In genomic region chr1:234659538-234659937, GRCh38 we compare ENCODE assay signal across 12 cellular contexts. TPM values are rescaled to one million over a fixed set of nuclear protein-coding genes. Genes with fewer than 3 reads are reported as not detected.
DNase-seq lines count a peak whose midpoint lies in the region; ATAC-seq and TF ChIP-seq lines count a peak whose summit lies in the region.
"Had no signal": no experiment of that assay in that cellular context is flagged by ENCODE, and none has a peak within 500 bp of the region (broad histone marks: within the 10 kb centered on the region; RNA-seq: fewer than 3 reads in every experiment).

No MANE protein-coding gene starts in this region.

- peak; percentile 86 for ATAC-seq in HCT116
- ATAC-seq in GM19397 (IDR thresholded peaks at IDR 0.05; ENCODE audit: unreplicated experiment), result no peak
- ATAC-seq in stimulated activated naive B cell treated with anti-CD40 and anti-IgM and Interleukin-4, amounts not matched to agents 10 μg/mL and 1 μg/mL and 100 μg/mL, for 72 hours (replicated peaks), result no peak
- no peak for ATAC-seq in HG03521 (IDR thresholded peaks at IDR 0.05; ENCODE audit: unreplicated experiment)
- ATAC-seq in GM18502 (IDR thresholded peaks at IDR 0.05; ENCODE audit: poor library complexity, unreplicated experiment), result no peak

- DNase-seq in HCT116 (ENCODE audit: low read depth, low spot score) (peak; percentile 69), T1000 (lab: John Stamatoyannopoulos, UW) (peak; percentile 42), fibroblast of the aortic adventitia (ENCODE audit: low read depth) (peak; percentile 75), smooth muscle cell of the brain vasculature (ENCODE audit: low read depth, low spot score) (peak; percentile 40)
- DNase-seq in stimulated activated naive B cell treated with anti-CD40 and anti-IgM and Interleukin-4, amounts not matched to agents 10 μg/mL and 1 μg/mL and 100 μg/mL, for 72 hours, result no peak
- DNase-seq: hippocampal formation, NCI-H524, T-helper 1 cell had no signal

- H3K4me1 Mint-ChIP-seq in stimulated activated naive B cell treated with anti-CD40 and anti-IgM and Interleukin-4, amounts not matched to agents 10 μg/mL and 1 μg/mL and 100 μg/mL, for 72 hours, result peaks cover 16 to 19% of the 10 kb centered on the region in 2 donors

- no peaks in the 10 kb centered on the region for H4K20me1 ChIP-seq in HCT116 (ENCODE audit: insufficient read depth)

- TF ChIP-seq POLR2A in HCT116 (IDR thresholded peaks at IDR 0.05; ENCODE audit: borderline replicate concordance, extremely low read depth, insufficient read depth, insufficient read length), result no peak

- POLR2A ChIA-PET in HCT116 (lab: Charles Lee), result interaction anchor here (1.0 to 2.7 kb wide), 2 partner anchors 46 to 48 kb away, joined by 4 to 12 read pairs; no protein-coding TSS in a partner anchor

- no TSS peak for BruUV-seq in HCT116 (replicated peaks; lab: Mats Ljungman, UMichigan)

- H3K79me2 ChIP-seq in HCT116 (ENCODE audit: insufficient read depth, low read length), result no peaks in the 10 kb centered on the region

- no peak overlapping the region for H3K27ac ChIP-seq in HCT116 (ENCODE audit: low read depth, low read length)

- no peaks in the 10 kb centered on the region for H3K36me3 ChIP-seq in HCT116 (ENCODE audit: control insufficient read depth in 1 of 2, insufficient read depth in 2 of 2, low read length in 2 of 2)

- H3K9me3 ChIP-seq in HCT116 (ENCODE audit: control insufficient read depth in 1 of 2, insufficient read depth in 1 of 2, low read depth in 1 of 2, low read length in 2 of 2), result no peaks in the 10 kb centered on the region

- no peaks in the 10 kb centered on the region for H3K27me3 ChIP-seq in HCT116 (ENCODE audit: insufficient read depth, low read length)

- no peaks in the 10 kb centered on the region for H3K27me3 Mint-ChIP-seq in stimulated activated naive B cell treated with anti-CD40 and anti-IgM and Interleukin-4, amounts not matched to agents 10 μg/mL and 1 μg/mL and 100 μg/mL, for 72 hours

- no peak overlapping the region for H3K4me3 Mint-ChIP-seq in stimulated activated naive B cell treated with anti-CD40 and anti-IgM and Interleukin-4, amounts not matched to agents 10 μg/mL and 1 μg/mL and 100 μg/mL, for 72 hours
- H3K4me3 Mint-ChIP-seq: brain had no signal

- intact Hi-C loops in HCT116 (cut with micrococcal nuclease), result no loop called here

- peaks cover 27 to 56% of the 10 kb centered on the region in 2 experiments; a peak in 3 of 4 replicates for H3K4me1 ChIP-seq in HCT116 (ENCODE audit: control insufficient read depth in 1 of 2, insufficient read depth in 2 of 2, low read length in 2 of 2)

- no peak for TF ChIP-seq CTCF in HCT116 (IDR thresholded peaks at IDR 0.05 in 2 of 3, conservative IDR thresholded peaks at IDR 0.05 in 1 of 3; ENCODE audit: borderline replicate concordance in 1 of 3, insufficient read depth in 1 of 3, low read depth in 2 of 3, low read length in 2 of 3)
- no peak for TF ChIP-seq CTCF in fibroblast of the aortic adventitia (IDR thresholded peaks at IDR 0.05; ENCODE audit: insufficient read depth, low read length)

- RAD21 ChIA-PET in HCT116 (lab: Charles Lee; ENCODE audit: low non-redundant PET in 1 of 2, low total read pairs in 2 of 2, uncharacterized antibody in 2 of 2, unreplicated experiment in 2 of 2), result no interaction called here

- peak overlapping the region; percentile 18 for H3K9ac ChIP-seq in HCT116 (ENCODE audit: low read length)

- H3K36me3 Mint-ChIP-seq in stimulated activated naive B cell treated with anti-CD40 and anti-IgM and Interleukin-4, amounts not matched to agents 10 μg/mL and 1 μg/mL and 100 μg/mL, for 72 hours, result no peaks in the 10 kb centered on the region
- H3K36me3 Mint-ChIP-seq: brain had no signal

- no peaks in the 10 kb centered on the region for H3K9me2 ChIP-seq in HCT116 (ENCODE audit: insufficient read depth)

- H3K4me3 ChIP-seq in HCT116 (replicated peaks in 1 of 2; ENCODE audit: low read depth in 1 of 2, low read length in 2 of 2) (peak overlapping the region in 1 of 2 experiments; percentile 13; a peak in 1 of 4 replicates), fibroblast of the aortic adventitia (ENCODE audit: low read depth, low read length) (no peak overlapping the region)

- no peaks in the 10 kb centered on the region for H3K9me3 Mint-ChIP-seq in stimulated activated naive B cell treated with anti-CD40 and anti-IgM and Interleukin-4, amounts not matched to agents 10 μg/mL and 1 μg/mL and 100 μg/mL, for 72 hours

- CTCF ChIA-PET in HCT116 (lab: Charles Lee), result no interaction called here

- peak overlapping the region; percentile 64 for H3K4me2 ChIP-seq in HCT116 (ENCODE audit: low read length)

- no peak overlapping the region for H3K27ac Mint-ChIP-seq in stimulated activated naive B cell treated with anti-CD40 and anti-IgM and Interleukin-4, amounts not matched to agents 10 μg/mL and 1 μg/mL and 100 μg/mL, for 72 hours
- H3K27ac Mint-ChIP-seq: brain had no signal

- H2AFZ ChIP-seq in HCT116 (ENCODE audit: low read depth, low read length, poor library complexity, severe bottlenecking), result peak overlapping the region; percentile 63

- TF ChIP-seq RAD21 in HCT116 (IDR thresholded peaks at IDR 0.05; ENCODE audit: low read depth), result no peak; the same call in 1 of the 2 replicates

TF ChIP-seq in HCT116, 20 proteins besides CTCF, POLR2A, EP300 and RAD21:
- no peak for TF ChIP-seq ZBTB33 (IDR thresholded peaks at IDR 0.05; ENCODE audit: extremely low read depth, insufficient replicate concordance, low read length)
- no peak for TF ChIP-seq EZH2 (IDR thresholded peaks at IDR 0.05)
- peak; percentile 82 for TF ChIP-seq JUND (IDR thresholded peaks at IDR 0.05)
- no peak for TF ChIP-seq SRF (IDR thresholded peaks at IDR 0.05; ENCODE audit: low read depth)
- TF ChIP-seq CBX3 (IDR thresholded peaks at IDR 0.05; ENCODE audit: low read depth), result 0 out of 2 replicates have a peak, but pooled peaks have one; percentile 34
- TF ChIP-seq TCF7L2 (IDR thresholded peaks at IDR 0.05; ENCODE audit: borderline replicate concordance, extremely low read depth, insufficient read depth, insufficient read length), result peak; percentile 78
- TF ChIP-seq MAX (IDR thresholded peaks at IDR 0.05), result peak; percentile 41; the same call in 1 of the 2 replicates
- no peak for TF ChIP-seq ATF3 (IDR thresholded peaks at IDR 0.05)
- TF ChIP-seq SIN3A (IDR thresholded peaks at IDR 0.05; ENCODE audit: low read depth), result no peak
- no peak for TF ChIP-seq CEBPB (IDR thresholded peaks at IDR 0.05; ENCODE audit: low read depth)
- TF ChIP-seq ZFX (IDR thresholded peaks at IDR 0.05), result no peak
- TF ChIP-seq EGR1 (IDR thresholded peaks at IDR 0.05; ENCODE audit: low read depth), result no peak
- peak; percentile 55 for TF ChIP-seq SP1 (IDR thresholded peaks at IDR 0.05; ENCODE audit: low read depth)
- TF ChIP-seq EZH2phosphoT487 (IDR thresholded peaks at IDR 0.05; ENCODE audit: borderline replicate concordance), result no peak
- peak; percentile 28; the same call in 1 of the 2 replicates for TF ChIP-seq POLR2AphosphoS5 (IDR thresholded peaks at IDR 0.05; ENCODE audit: low read depth, low read length)
- peak; percentile 93 for TF ChIP-seq FOSL1 (IDR thresholded peaks at IDR 0.05; ENCODE audit: low read depth)
- no peak for TF ChIP-seq ELF1 (IDR thresholded peaks at IDR 0.05; ENCODE audit: borderline replicate concordance, low read depth)
- TF ChIP-seq YY1 (IDR thresholded peaks at IDR 0.05; ENCODE audit: extremely low read depth, insufficient replicate concordance, low read depth, low read length), result peak; percentile 15

RNA-seq across cellular contexts. Expression of gene IRF2BP2, which starts 49.6 kb away (rescaled TPM):
- total RNA-seq in HCT116 (2021; ENCODE audit: unreplicated experiment), result 61.3 TPM
- 105 and 134 TPM in 2 replicates for polyA plus RNA-seq in HCT116 (2012)
- 62.9 and 79.4 TPM in 2 replicates for total RNA-seq in fibroblast of the aortic adventitia (ENCODE audit: low replicate concordance)
